Comparison of ENCODE assay signal across 24 cellular contexts in genomic region chr16:5885521-5885920, GRCh38.
DNase-seq lines count a peak whose midpoint lies in the region; ATAC-seq and TF ChIP-seq lines count a peak whose summit lies in the region.
"Had no signal": no experiment of that assay in that cellular context is flagged by ENCODE, and none has a peak within 500 bp of the region (broad histone marks: within the 10 kb centered on the region; RNA-seq: fewer than 3 reads in every experiment).

No MANE protein-coding gene starts in this region.

- ATAC-seq in RWPE2 (ENCODE audit: low read depth), result no peak; the same call in 2 of the 3 replicates
- no peak for ATAC-seq in GM21576 (IDR thresholded peaks at IDR 0.05; ENCODE audit: unreplicated experiment)
- ATAC-seq: A549, GM12878, GM23338, HCT116 had no signal

- H3K27ac Mint-ChIP-seq in activated T-helper 2 cell treated with anti-CD3 and anti-CD28 coated beads, Interferon-gamma antibody, Interleukin-2, Interleukin-4, amounts not matched to agents 10 μg/mL and 5 μg/mL and 100 μg/mL, durations not matched to agents 14 hours and 24 hours and 36 hours, result no peak overlapping the region
- H3K27ac Mint-ChIP-seq: CD14-positive monocyte; CD4-positive, alpha-beta T cell; CD8-positive, alpha-beta memory T cell; GM23338; H9 had no signal

- peak overlapping the region; percentile 31 for H3K27ac ChIP-seq in RWPE2 (ENCODE audit: poor library complexity, severe bottlenecking)
- H3K27ac ChIP-seq: A549; BLaER1 treated with 17β-estradiol and CSF1 and Interleukin-3, amounts not matched to agents 10 nM and 100 nM had no signal

- no peaks in the 10 kb centered on the region for H3K4me1 Mint-ChIP-seq in activated T-helper 2 cell treated with anti-CD3 and anti-CD28 coated beads, Interferon-gamma antibody, Interleukin-2, Interleukin-4, amounts not matched to agents 10 μg/mL and 5 μg/mL and 100 μg/mL, durations not matched to agents 14 hours and 24 hours and 36 hours (ENCODE audit: low read depth)
- H3K4me1 Mint-ChIP-seq: CD14-positive monocyte; CD8-positive, alpha-beta memory T cell had no signal

- H3K36me3 ChIP-seq in RWPE2 (ENCODE audit: low read depth), result no peaks in the 10 kb centered on the region
- H3K36me3 ChIP-seq: BE2C; BLaER1 treated with 17β-estradiol and CSF1 and Interleukin-3, amounts not matched to agents 10 nM and 100 nM had no signal

- H3K27me3 ChIP-seq in RWPE2 (ENCODE audit: insufficient read depth, poor library complexity, severe bottlenecking), result no peaks in the 10 kb centered on the region
- H3K27me3 ChIP-seq: BE2C; BLaER1 treated with 17β-estradiol and CSF1 and Interleukin-3, amounts not matched to agents 10 nM and 100 nM had no signal

- intact Hi-C loops in activated T-helper 2 cell treated with anti-CD3 and anti-CD28 coated beads, Interferon-gamma antibody, Interleukin-2, Interleukin-4, amounts not matched to agents 10 μg/mL and 5 μg/mL and 100 μg/mL, durations not matched to agents 14 hours and 24 hours and 36 hours (cut with micrococcal nuclease), result no loop called here

- H3K9me3 ChIP-seq in RWPE2 (ENCODE audit: severe bottlenecking), result no peaks in the 10 kb centered on the region
- H3K9me3 ChIP-seq: A549; BE2C; BLaER1 treated with 17β-estradiol and CSF1 and Interleukin-3, amounts not matched to agents 10 nM and 100 nM had no signal

- DNase-seq in M059J (ENCODE audit: low read depth) (peak; percentile 59), RWPE2 (ENCODE audit: low spot score) (no peak), astrocyte of the spinal cord (ENCODE audit: low read depth, low spot score) (peak; percentile 56), kidney tubule cell (ENCODE audit: low spot score) (peak; percentile 36), HK-2 (ENCODE audit: unreplicated experiment) (no peak)
- DNase-seq in activated T-helper 2 cell treated with anti-CD3 and anti-CD28 coated beads, Interferon-gamma antibody, Interleukin-2, Interleukin-4, amounts not matched to agents 10 μg/mL and 5 μg/mL and 100 μg/mL, durations not matched to agents 14 hours and 24 hours and 36 hours (ENCODE audit: low spot score), result no peak
- DNase-seq: 8988T; ACHN; AML-193; BE2C; CD4-positive, alpha-beta T cell; CD8-positive, alpha-beta memory T cell; DMS 273 treated with DMSO at 0.1 percent for 48 hours; DMS79; EL; GDM1; H9 had no signal

- no peaks in the 10 kb centered on the region for H3K4me1 ChIP-seq in RWPE2 (ENCODE audit: insufficient read depth, poor library complexity, severe bottlenecking)
- H3K4me1 ChIP-seq: A549; BE2C; BLaER1 treated with 17β-estradiol and CSF1 and Interleukin-3, amounts not matched to agents 10 nM and 100 nM had no signal

- H3K36me3 Mint-ChIP-seq in activated T-helper 2 cell treated with anti-CD3 and anti-CD28 coated beads, Interferon-gamma antibody, Interleukin-2, Interleukin-4, amounts not matched to agents 10 μg/mL and 5 μg/mL and 100 μg/mL, durations not matched to agents 14 hours and 24 hours and 36 hours (ENCODE audit: low read depth), result no peaks in the 10 kb centered on the region
- H3K36me3 Mint-ChIP-seq: CD14-positive monocyte; CD8-positive, alpha-beta memory T cell had no signal

- in situ Hi-C loops in astrocyte of the spinal cord (cut with HindIII; ENCODE audit: low sequenced_read_pairs), result no loop called here

- no peak for TF ChIP-seq CTCF in RWPE2 (IDR thresholded peaks at IDR 0.05; ENCODE audit: poor library complexity, severe bottlenecking)
- no peak for TF ChIP-seq CTCF in astrocyte of the spinal cord (IDR thresholded peaks at IDR 0.05; ENCODE audit: low read depth, low read length)

- no peak overlapping the region for H3K4me3 Mint-ChIP-seq in activated T-helper 2 cell treated with anti-CD3 and anti-CD28 coated beads, Interferon-gamma antibody, Interleukin-2, Interleukin-4, amounts not matched to agents 10 μg/mL and 5 μg/mL and 100 μg/mL, durations not matched to agents 14 hours and 24 hours and 36 hours (ENCODE audit: low read depth)
- H3K4me3 Mint-ChIP-seq: CD14-positive monocyte; CD4-positive, alpha-beta T cell; CD8-positive, alpha-beta memory T cell; GM23338; H9 had no signal

- H3K4me3 ChIP-seq in RWPE2 (ENCODE audit: severe bottlenecking) (no peak overlapping the region), astrocyte of the spinal cord (ENCODE audit: low read depth, low read length) (no peak overlapping the region)
- H3K4me3 ChIP-seq: A549; BLaER1 treated with 17β-estradiol and CSF1 and Interleukin-3, amounts not matched to agents 10 nM and 100 nM; GM12878; GM23338 had no signal

- peaks cover 14% of the 10 kb centered on the region for H3K9me3 Mint-ChIP-seq in activated T-helper 2 cell treated with anti-CD3 and anti-CD28 coated beads, Interferon-gamma antibody, Interleukin-2, Interleukin-4, amounts not matched to agents 10 μg/mL and 5 μg/mL and 100 μg/mL, durations not matched to agents 14 hours and 24 hours and 36 hours
- H3K9me3 Mint-ChIP-seq: GM23338, H9 had no signal

- no peaks in the 10 kb centered on the region for H3K27me3 Mint-ChIP-seq in activated T-helper 2 cell treated with anti-CD3 and anti-CD28 coated beads, Interferon-gamma antibody, Interleukin-2, Interleukin-4, amounts not matched to agents 10 μg/mL and 5 μg/mL and 100 μg/mL, durations not matched to agents 14 hours and 24 hours and 36 hours (ENCODE audit: low read depth)
- H3K27me3 Mint-ChIP-seq: CD4-positive, alpha-beta T cell had no signal

Comparison
In these comparisons a context has a peak if more than half of its experiments do, and no peak if none do; other contexts are left out.
1. DNase-seq: peak in M059J (single experiment), astrocyte of the spinal cord (single experiment) and kidney tubule cell (single experiment); none in RWPE2 (single experiment), activated T-helper 2 cell treated with anti-CD3 and anti-CD28 coated beads, Interferon-gamma antibody, Interleukin-2, Interleukin-4, amounts not matched to agents 10 μg/mL and 5 μg/mL and 100 μg/mL, durations not matched to agents 14 hours and 24 hours and 36 hours (single experiment) and HK-2 (single experiment).